In genomic region chr1:35264035-35264434, GRCh38 we compare ENCODE assay signal across 16 cellular contexts. TPM values are rescaled to one million over a fixed set of nuclear protein-coding genes. Genes with fewer than 3 reads are reported as not detected.
A peak's percentile ranks its signal among the peaks of the same experiment; 100 is the strongest.
DNase-seq lines count a peak whose midpoint lies in the region; ATAC-seq, FAIRE-seq and TF ChIP-seq lines count a peak whose summit lies in the region.
"Had no signal": no experiment of that assay in that cellular context is flagged by ENCODE, and none has a peak within 500 bp of the region (broad histone marks: within the 10 kb centered on the region; RNA-seq: fewer than 3 reads in every experiment).

No MANE protein-coding gene starts in this region.

- H4K91ac ChIP-seq in IMR-90 (ENCODE audit: insufficient read depth, low read depth, low read length) = no peak overlapping the region

- TF ChIP-seq RAD21 in IMR-90 (IDR thresholded peaks at IDR 0.05; ENCODE audit: low read length) (no peak), K562 (CRISPR knock-in tag; conservative IDR thresholded peaks at IDR 0.05 in 1 of 2, IDR thresholded peaks at IDR 0.05 in 1 of 2) (no peak)

- H3K36me3 Mint-ChIP-seq in natural killer cell treated with Interleukin-12 subunit alpha and Interleukin-12 subunit beta and Interleukin-15 and Interleukin-18, amount 100 ng/mL, for 72 hours = peaks cover 4% of the 10 kb centered on the region
- H3K36me3 Mint-ChIP-seq: CD14-positive monocyte had no signal

- POLR2A ChIA-PET in IMR-90 (lab: Charles Lee; ENCODE audit: unreplicated experiment) = no interaction called here
- POLR2A ChIA-PET in K562 (lab: Yijun Ruan, JAX) = interaction anchor here (1.1 to 1.3 kb wide), 2 partner anchors 11 to 20 kb away, joined by 5 read pairs; no protein-coding TSS in a partner anchor

- no peak overlapping the region for H3K14ac ChIP-seq in IMR-90 (replicated peaks; ENCODE audit: low read depth, low read length)

- BruUV-seq in IMR-90 (replicated peaks; lab: Mats Ljungman, UMichigan) (no TSS peak), K562 (replicated peaks; lab: Mats Ljungman, UMichigan) (no TSS peak)

- H3K27ac ChIP-seq in IMR-90 (ENCODE audit: insufficient read depth, low read length) (no peak overlapping the region), K562 (ENCODE audit: extremely low read depth, low read depth, low read length) (no peak overlapping the region), prostate gland (peak overlapping the region; percentile 39 to 56)
- H3K27ac ChIP-seq: SJSA1 had no signal

- H2BK120ac ChIP-seq in IMR-90 (ENCODE audit: low read depth, low read length) = no peak overlapping the region

- in situ Hi-C loops in IMR-90 (cut with MboI; ENCODE audit: low sequenced_read_pairs) = no loop called here
- in situ Hi-C loops in K562 (cut with MboI) = no loop called here

- 83% methylated on average over 1 of the region's 5 CpGs; no CpG with 5 or more reads in 1 of the 2 experiments for WGBS in IMR-90 (ENCODE audit: extremely low coverage in 2 of 2, insufficient read length in 1 of 2), 2 experiments
- WGBS in K562 (ENCODE audit: insufficient coverage, low coverage, missing lambda C conversion rate) = 36% methylated on average over 4 of the region's 5 CpGs
- 92% methylated on average over 5 of the region's 5 CpGs for WGBS in prostate gland

- peaks cover 5 to 6% of the 10 kb centered on the region in 2 donors for H3K4me1 Mint-ChIP-seq in natural killer cell treated with Interleukin-12 subunit alpha and Interleukin-12 subunit beta and Interleukin-15 and Interleukin-18, amount 100 ng/mL, for 72 hours (ENCODE audit: low read depth in 2 of 2)

- H3K4me3 ChIP-seq in GM12865 (ENCODE audit: low read depth, low read length) (no peak overlapping the region), IMR-90 (ENCODE audit: insufficient read depth, low read depth, low read length) (no peak overlapping the region), K562 (no peak overlapping the region), prostate gland (no peak overlapping the region)
- H3K4me3 ChIP-seq: SJSA1 had no signal

- TF ChIP-seq CTCF in GM12865 (IDR thresholded peaks at IDR 0.05; ENCODE audit: insufficient read depth, low read depth, low read length, missing control alignments) (no peak), IMR-90 (conservative IDR thresholded peaks at IDR 0.05; ENCODE audit: low read depth, low read length) (no peak), K562 (IDR thresholded peaks at IDR 0.05 in 2 of 3, conservative IDR thresholded peaks at IDR 0.05 in 1 of 3; ENCODE audit: insufficient read depth in 2 of 3, low read depth in 1 of 3, low read length in 3 of 3) (no peak), prostate gland (IDR thresholded peaks at IDR 0.05) (no peak)

- no peak overlapping the region for H4K5ac ChIP-seq in IMR-90 (ENCODE audit: low read depth, low read length)

- no peak overlapping the region for H2BK20ac ChIP-seq in IMR-90 (ENCODE audit: low read depth, low read length)

- no peak for ATAC-seq in IMR-90 (ENCODE audit: low read depth)
- ATAC-seq in K562 = no peak
- no peak for ATAC-seq in HG02588 (IDR thresholded peaks at IDR 0.05; ENCODE audit: unreplicated experiment)
- ATAC-seq in natural killer cell treated with Interleukin-12 subunit alpha and Interleukin-12 subunit beta and Interleukin-15 and Interleukin-18, amount 100 ng/mL, for 72 hours = no peak

- peak; percentile 46 for FAIRE-seq in K562 (lab: Jason Lieb, UNC)

- CTCF ChIA-PET in IMR-90 (lab: Yijun Ruan, JAX) (interaction anchor here (0.7 kb wide), 1 partner anchor 8 kb away, joined by 8 read pairs; no protein-coding TSS in a partner anchor), K562 (lab: Yijun Ruan, JAX; ENCODE audit: low intra/inter-chr PET ratio) (no interaction called here)

- H3K23ac ChIP-seq in IMR-90 (ENCODE audit: low read depth, low read length) = no peak overlapping the region

- no peak overlapping the region for H3K9ac ChIP-seq in IMR-90 (ENCODE audit: low read depth, low read length)
- H3K9ac ChIP-seq in K562 (ENCODE audit: insufficient read depth in 1 of 2, low read depth in 2 of 2, low read length in 2 of 2) = no peak overlapping the region; a peak in 1 of 4 replicates

- intact Hi-C loops in IMR-90 (cut with micrococcal nuclease) (no loop called here), K562 (cut with micrococcal nuclease) (no loop called here), prostate gland (cut with DNase I) (no loop called here)

- H2BK15ac ChIP-seq in IMR-90 (ENCODE audit: low read depth, low read length) = no peak overlapping the region

- H4K20me1 ChIP-seq in IMR-90 (ENCODE audit: insufficient read depth, low read length) = no peaks in the 10 kb centered on the region
- H4K20me1 ChIP-seq in K562 (replicated peaks; ENCODE audit: control insufficient read depth, insufficient read depth, low read length) = no peaks in the 10 kb centered on the region

- H3K56ac ChIP-seq in IMR-90 (ENCODE audit: extremely low read depth, insufficient read depth, low read length) = no peak overlapping the region

- H3K4me1 ChIP-seq in IMR-90 (ENCODE audit: control insufficient read depth, insufficient read depth, low read length) = no peaks in the 10 kb centered on the region
- peaks cover 3 to 34% of the 10 kb centered on the region in 2 experiments; a peak in 3 of 5 replicates for H3K4me1 ChIP-seq in K562 (replicated peaks in 1 of 2; ENCODE audit: control insufficient read depth in 2 of 2, insufficient read depth in 2 of 2, low read length in 2 of 2)
- peaks cover 3% of the 10 kb centered on the region for H3K4me1 ChIP-seq in prostate gland (replicated peaks)

- H3K4ac ChIP-seq in IMR-90 (ENCODE audit: low read depth, low read length) = no peak overlapping the region

- H3K9me1 ChIP-seq in IMR-90 (ENCODE audit: insufficient read depth, low read length) = no peaks in the 10 kb centered on the region
- H3K9me1 ChIP-seq in K562 (ENCODE audit: control insufficient read depth, insufficient read depth, low read length) = no peaks in the 10 kb centered on the region

- no peak for TF ChIP-seq EP300 in K562 (IDR thresholded peaks at IDR 0.05; ENCODE audit: low read length)

- peaks cover 15% of the 10 kb centered on the region for H3K79me2 ChIP-seq in K562 (ENCODE audit: control insufficient read depth, insufficient read depth, low read length)

- H3K36me3 ChIP-seq in IMR-90 (ENCODE audit: control insufficient read depth, insufficient read depth, low read length) (no peaks in the 10 kb centered on the region), K562 (ENCODE audit: control insufficient read depth, insufficient read depth, low read length) (no peaks in the 10 kb centered on the region), prostate gland (no peaks in the 10 kb centered on the region)

- no peak overlapping the region for H2BK5ac ChIP-seq in IMR-90 (ENCODE audit: low read depth, low read length, poor library complexity, severe bottlenecking)

- H2AK9ac ChIP-seq in IMR-90 (replicated peaks; ENCODE audit: low read depth, low read length, poor library complexity) = no peak overlapping the region

- peak overlapping the region; percentile 40 for H2AFZ ChIP-seq in IMR-90 (replicated peaks; ENCODE audit: low read length, poor library complexity)
- peak overlapping the region; percentile 38; the same call in 1 of the 2 replicates for H2AFZ ChIP-seq in K562 (ENCODE audit: low read depth, low read length)

- DNase-seq in GM12865 (ENCODE audit: low read depth) (peak; percentile 6), IMR-90 (no peak), K562 (ENCODE audit: extremely low read depth in 1 of 4, low spot score in 3 of 4) (no peak), prostate gland (ENCODE audit: low spot score) (no peak)
- no peak for DNase-seq in NK-92 treated with Interleukin-12 subunit alpha and Interleukin-12 subunit beta, amount 100 ng/mL, for 24 hours (lab: John Stamatoyannopoulos, UW)
- DNase-seq in natural killer cell treated with Interleukin-12 subunit alpha and Interleukin-12 subunit beta and Interleukin-15 and Interleukin-18, amount 100 ng/mL, for 72 hours (ENCODE audit: low spot score) = no peak
- DNase-seq: DMS153, HCEC 1CT, KBM-7, NCI-H1092 treated with DMSO at 0.1 percent for 48 hours, NCI-H1694, NCI-H526 treated with DMSO at 0.1 percent for 48 hours, PC-3 had no signal

- dilution Hi-C loops in IMR-90 (cut with HindIII; ENCODE audit: low sequenced_read_pairs, unreplicated experiment) = no loop called here

- H3K4me3 Mint-ChIP-seq in natural killer cell treated with Interleukin-12 subunit alpha and Interleukin-12 subunit beta and Interleukin-15 and Interleukin-18, amount 100 ng/mL, for 72 hours = no peak overlapping the region

- no peak overlapping the region for H2AK5ac ChIP-seq in IMR-90 (ENCODE audit: low read depth, low read length)

- no peak overlapping the region for H3K27ac Mint-ChIP-seq in natural killer cell treated with Interleukin-12 subunit alpha and Interleukin-12 subunit beta and Interleukin-15 and Interleukin-18, amount 100 ng/mL, for 72 hours

- no peak overlapping the region for H3K4me2 ChIP-seq in IMR-90 (ENCODE audit: low read depth, low read length)
- H3K4me2 ChIP-seq in K562 (ENCODE audit: insufficient read depth, low read length) = no peak overlapping the region

- peaks cover 4% of the 10 kb centered on the region for H3K9me3 Mint-ChIP-seq in natural killer cell treated with Interleukin-12 subunit alpha and Interleukin-12 subunit beta and Interleukin-15 and Interleukin-18, amount 100 ng/mL, for 72 hours

- H3K18ac ChIP-seq in IMR-90 (ENCODE audit: low read depth, low read length) = no peak overlapping the region

- no peaks in the 10 kb centered on the region for H3K27me3 ChIP-seq in IMR-90 (ENCODE audit: control insufficient read depth, insufficient read depth, low read length)
- no peaks in the 10 kb centered on the region for H3K27me3 ChIP-seq in K562 (ENCODE audit: control insufficient read depth in 2 of 2, insufficient read depth in 2 of 2, low read length in 2 of 2)
- no peaks in the 10 kb centered on the region for H3K27me3 ChIP-seq in prostate gland (replicated peaks; ENCODE audit: insufficient read depth)
- H3K27me3 ChIP-seq: SJSA1 had no signal

- H3K9me3 ChIP-seq in IMR-90 (ENCODE audit: control insufficient read depth, insufficient read depth, low read length) (no peaks in the 10 kb centered on the region), K562 (replicated peaks; ENCODE audit: control insufficient read depth, insufficient read depth, low read depth, low read length) (no peaks in the 10 kb centered on the region), prostate gland (no peaks in the 10 kb centered on the region)
- H3K9me3 ChIP-seq: SJSA1 had no signal

- H3K27me3 Mint-ChIP-seq in natural killer cell treated with Interleukin-12 subunit alpha and Interleukin-12 subunit beta and Interleukin-15 and Interleukin-18, amount 100 ng/mL, for 72 hours = peaks cover 11 to 21% of the 10 kb centered on the region in 2 donors

- no peak for TF ChIP-seq POLR2A in IMR-90 (IDR thresholded peaks at IDR 0.05; ENCODE audit: low read depth, low read length)
- no peak for TF ChIP-seq POLR2A in K562 (conservative IDR thresholded peaks at IDR 0.05)
- no peak for TF ChIP-seq POLR2A in prostate gland (IDR thresholded peaks at IDR 0.05)

- peaks cover 0 to 8% of the 10 kb centered on the region in 2 experiments; a peak in 2 of 4 replicates for H3K79me1 ChIP-seq in IMR-90 (ENCODE audit: low read depth in 1 of 2, low read length in 2 of 2)

- no peak overlapping the region for H4K8ac ChIP-seq in IMR-90 (ENCODE audit: low read depth in 2 of 2, low read length in 2 of 2)

RNA-seq across cellular contexts. Expression of gene ZMYM4, which starts 4.5 kb away (rescaled TPM):
- total RNA-seq in IMR-90 (2012; rRNA removed) (53.8 and 56.9 TPM in 2 replicates), K562 (2014; rRNA removed) (42.5 and 43.7 TPM in 2 replicates), K562 (2014; rRNA removed; fragmentation: Illumina TruSeq; extraction: Trizol) (72.0 and 86.8 TPM in 2 replicates), K562 (2015; rRNA removed; fragmentation: Illumina TruSeq; extraction: Trizol) (61.3 and 63.3 TPM in 2 replicates), K562 (2021) (77.2 and 85.0 TPM in 2 replicates), prostate gland (10 to 100 TPM; 34.9 to 42.1 TPM)
- polyA plus RNA-seq in IMR-90 (2012; rRNA removed) (11.2 and 14.7 TPM in 2 replicates), K562 (2011; rRNA removed) (58.4 and 68.0 TPM in 2 replicates), K562 (2014; fragmentation: Illumina TruSeq; extraction: Trizol) (57.0 and 68.7 TPM in 2 replicates), K562 (2014; fragmentation: Nextera tagmentation; extraction: Ambion mirVana) (10 to 100 TPM; 15.2 to 19.1 TPM), K562 (2014; rRNA removed) (35.7 and 45.0 TPM in 2 replicates)
- polyA plus RNA-seq in IMR-90 (2012; cell fraction: cytosol; rRNA removed) = 2.5 and 4.2 TPM in 2 replicates
- polyA plus RNA-seq in IMR-90 (2012; cell fraction: nucleus; rRNA removed; ENCODE audit: low replicate concordance) = 2.4 and 27.3 TPM in 2 replicates
- 45.4 and 172 TPM in 2 replicates for total RNA-seq in K562 (2011; cell fraction: chromatin; rRNA removed; ENCODE audit: low replicate concordance)
- 21.7 and 37.4 TPM in 2 replicates for total RNA-seq in K562 (2011; cell fraction: nucleolus; rRNA removed)
- total RNA-seq in K562 (2011; cell fraction: nucleoplasm; rRNA removed) = 46.6 and 51.5 TPM in 2 replicates
- polyA plus RNA-seq in K562 (2011; cell fraction: cytosol; rRNA removed) = 14.8 and 31.2 TPM in 2 replicates
- polyA plus RNA-seq in K562 (2011; cell fraction: nucleus; rRNA removed) = 25.3 and 39.9 TPM in 2 replicates
- polyA plus RNA-seq in K562 (2012) = 33.8 and 41.6 TPM in 2 replicates
- polyA minus RNA-seq in K562 (2011; rRNA and poly(A)+ RNA removed) = 142 and 182 TPM in 2 replicates
- polyA minus RNA-seq in K562 (2011; cell fraction: cytosol; rRNA and poly(A)+ RNA removed) = 48.1 and 61.0 TPM in 2 replicates
- 29.5 and 68.4 TPM in 2 replicates for polyA minus RNA-seq in K562 (2011; cell fraction: nucleus; rRNA and poly(A)+ RNA removed)
- total RNA-seq in natural killer cell treated with Interleukin-12 subunit alpha and Interleukin-12 subunit beta and Interleukin-15 and Interleukin-18, amount 100 ng/mL, for 72 hours = 10 to 100 TPM; 36.8 to 41.5 TPM

Comparison
In these comparisons a context has a peak if more than half of its experiments do, and no peak if none do; other contexts are left out.
1. H3K27ac ChIP-seq: peak in prostate gland (2 of 2); none in IMR-90 (single experiment) and K562 (single experiment).